15 cellular contexts compared by ENCODE assay signal in the genomic region with DNA sequence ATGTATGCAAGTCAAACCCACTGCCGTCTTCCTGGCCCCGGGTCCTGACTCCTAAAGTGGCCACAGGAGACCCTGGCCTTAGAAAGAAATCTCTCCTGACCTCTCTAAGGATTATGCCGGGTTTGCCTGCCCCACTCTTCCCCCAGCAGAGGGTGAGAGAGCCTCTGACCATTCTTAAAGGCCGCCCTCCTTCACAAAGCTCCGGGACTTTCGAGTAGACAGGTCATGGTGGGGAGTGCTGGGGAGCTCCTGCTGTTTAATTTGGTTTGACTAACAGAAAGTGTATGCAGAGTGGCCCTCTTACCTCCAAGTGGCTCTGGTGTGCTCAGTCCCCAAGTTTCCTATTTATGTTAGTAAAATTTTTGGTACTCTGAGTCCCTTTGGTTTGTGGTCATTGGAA.
DNase-seq lines count a peak whose midpoint lies in the region; ATAC-seq, FAIRE-seq and TF ChIP-seq lines count a peak whose summit lies in the region.
"Had no signal": no experiment of that assay in that cellular context is flagged by ENCODE, and none has a peak within 500 bp of the region (broad histone marks: within the 10 kb centered on the region; RNA-seq: fewer than 3 reads in every experiment).

No MANE protein-coding gene starts in this region.

- H4K5ac ChIP-seq in IMR-90 (ENCODE audit: low read depth, low read length), result no peak overlapping the region

- POLR2A ChIA-PET in A549 (lab: Yijun Ruan, JAX) (no interaction called here), IMR-90 (lab: Charles Lee; ENCODE audit: unreplicated experiment) (no interaction called here)

- no peaks in the 10 kb centered on the region for H3K4me1 ChIP-seq in A549
- H3K4me1 ChIP-seq in IMR-90 (ENCODE audit: control insufficient read depth, insufficient read depth, low read length), result no peaks in the 10 kb centered on the region
- no peaks in the 10 kb centered on the region for H3K4me1 ChIP-seq in hepatocyte (ENCODE audit: insufficient read depth)
- H3K4me1 ChIP-seq: HAP-1 had no signal

- H3K9me3 ChIP-seq in A549 (peaks cover 7% of the 10 kb centered on the region; the same call in 1 of the 3 replicates), IMR-90 (ENCODE audit: control insufficient read depth, insufficient read depth, low read length) (no peaks in the 10 kb centered on the region), hepatocyte (ENCODE audit: low read depth) (no peaks in the 10 kb centered on the region)
- H3K9me3 ChIP-seq: HAP-1, suprapubic skin had no signal

- ATAC-seq in A549 (peak; percentile 43 to 46; a peak in 4 of 6 replicates), GM19351 (IDR thresholded peaks at IDR 0.05; ENCODE audit: unreplicated experiment) (peak; percentile 11), IMR-90 (ENCODE audit: low read depth) (peak; percentile 54; the same call in 1 of the 2 replicates), HG03039 (IDR thresholded peaks at IDR 0.05; ENCODE audit: unreplicated experiment) (no peak), HG02981 (IDR thresholded peaks at IDR 0.05; ENCODE audit: unreplicated experiment) (no peak)

- no peaks in the 10 kb centered on the region for H4K20me1 ChIP-seq in IMR-90 (ENCODE audit: insufficient read depth, low read length)
- H4K20me1 ChIP-seq in hepatocyte (ENCODE audit: insufficient read depth, poor library complexity, severe bottlenecking), result no peaks in the 10 kb centered on the region

- TF ChIP-seq POLR2A in A549 (IDR thresholded peaks at IDR 0.05; ENCODE audit: low read length) (no peak), IMR-90 (IDR thresholded peaks at IDR 0.05; ENCODE audit: low read depth, low read length) (no peak)

- H3K4me3 ChIP-seq in A549 (no peak overlapping the region), IMR-90 (ENCODE audit: insufficient read depth, low read depth, low read length) (no peak overlapping the region), hepatocyte (no peak overlapping the region)
- H3K4me3 ChIP-seq: HAP-1, right atrium auricular region, suprapubic skin had no signal

- no peak overlapping the region for H2AK5ac ChIP-seq in IMR-90 (ENCODE audit: low read depth, low read length)

- no TSS peak for BruUV-seq in IMR-90 (replicated peaks; lab: Mats Ljungman, UMichigan)

- TF ChIP-seq EP300 in A549 (IDR thresholded peaks at IDR 0.05), result no peak

- H3K79me1 ChIP-seq in IMR-90 (ENCODE audit: low read depth in 1 of 2, low read length in 2 of 2), result no peaks in the 10 kb centered on the region

- H2BK120ac ChIP-seq in IMR-90 (ENCODE audit: low read depth, low read length), result no peak overlapping the region

- no peak overlapping the region for H3K23ac ChIP-seq in IMR-90 (ENCODE audit: low read depth, low read length)

- H3K18ac ChIP-seq in IMR-90 (ENCODE audit: low read depth, low read length), result no peak overlapping the region

- no peaks in the 10 kb centered on the region for H3K9me1 ChIP-seq in IMR-90 (ENCODE audit: insufficient read depth, low read length)

- H3K14ac ChIP-seq in IMR-90 (replicated peaks; ENCODE audit: low read depth, low read length), result no peak overlapping the region

- H3K36me3 ChIP-seq in IMR-90 (ENCODE audit: control insufficient read depth, insufficient read depth, low read length), result no peaks in the 10 kb centered on the region
- no peaks in the 10 kb centered on the region for H3K36me3 ChIP-seq in hepatocyte (replicated peaks; ENCODE audit: insufficient read depth, low read depth)
- H3K36me3 ChIP-seq: HAP-1, right atrium auricular region, suprapubic skin had no signal

- H3K79me2 ChIP-seq in hepatocyte, result no peaks in the 10 kb centered on the region

- no peak for FAIRE-seq in A549 (lab: Jason Lieb, UNC)
- FAIRE-seq: endothelial cell of umbilical vein had no signal

- H2BK15ac ChIP-seq in IMR-90 (ENCODE audit: low read depth, low read length), result no peak overlapping the region

- in situ Hi-C loops in IMR-90 (cut with MboI; ENCODE audit: low sequenced_read_pairs), result no loop called here

- dilution Hi-C loops in IMR-90 (cut with HindIII; ENCODE audit: low sequenced_read_pairs, unreplicated experiment), result no loop called here

- no peak overlapping the region for H2BK20ac ChIP-seq in IMR-90 (ENCODE audit: low read depth, low read length)

- H3K27ac ChIP-seq in A549 (0 out of 6 replicates have a peak overlapping the region, but pooled peaks of 1 of the 2 experiments have one; percentile 39), IMR-90 (ENCODE audit: insufficient read depth, low read length) (no peak overlapping the region), hepatocyte (no peak overlapping the region)
- H3K27ac ChIP-seq: right atrium auricular region, suprapubic skin had no signal

- intact Hi-C loops in IMR-90 (cut with micrococcal nuclease), result no loop called here

- no peak for TF ChIP-seq CTCF in A549 (IDR thresholded peaks at IDR 0.05)
- TF ChIP-seq CTCF in IMR-90 (conservative IDR thresholded peaks at IDR 0.05; ENCODE audit: low read depth, low read length), result no peak
- TF ChIP-seq CTCF in hepatocyte (IDR thresholded peaks at IDR 0.05; ENCODE audit: poor library complexity), result no peak
- no peak for TF ChIP-seq CTCF in GM20000 (IDR thresholded peaks at IDR 0.05; ENCODE audit: extremely low read depth, missing control alignments)

- no peak overlapping the region for H4K8ac ChIP-seq in IMR-90 (ENCODE audit: low read depth in 2 of 2, low read length in 2 of 2)

- 58% methylated on average over 6 of the region's 6 CpGs for WGBS in A549 (ENCODE audit: missing lambda C conversion rate)
- no CpG with 5 or more reads among the region's 6 CpGs for WGBS in IMR-90 (ENCODE audit: extremely low coverage in 2 of 2, insufficient read length in 1 of 2), 2 experiments
- 73% methylated on average over 6 of the region's 6 CpGs for WGBS in hepatocyte (ENCODE audit: low lambda C conversion rate, missing lambda C conversion rate)

- H2BK5ac ChIP-seq in IMR-90 (ENCODE audit: low read depth, low read length, poor library complexity, severe bottlenecking), result no peak overlapping the region

- DNase-seq in A549 (ENCODE audit: low read depth in 1 of 2, low spot score in 1 of 2) (no peak), IMR-90 (no peak), hepatocyte (ENCODE audit: low spot score) (no peak), NCI-H146 (lab: John Stamatoyannopoulos, UW) (no peak), GM20000 (ENCODE audit: low spot score) (no peak)
- DNase-seq: GF-D8, immature natural killer cell, NCI-H2171 treated with DMSO at 0.1 percent for 48 hours had no signal

- H2AFZ ChIP-seq in IMR-90 (replicated peaks; ENCODE audit: low read length, poor library complexity), result no peak overlapping the region
- peak overlapping the region; percentile 14 for H2AFZ ChIP-seq in hepatocyte

- no peak overlapping the region for H3K4ac ChIP-seq in IMR-90 (ENCODE audit: low read depth, low read length)

- H2AK9ac ChIP-seq in IMR-90 (replicated peaks; ENCODE audit: low read depth, low read length, poor library complexity), result no peak overlapping the region

- no peak overlapping the region for H4K91ac ChIP-seq in IMR-90 (ENCODE audit: insufficient read depth, low read depth, low read length)

- H3K27me3 ChIP-seq in IMR-90 (ENCODE audit: control insufficient read depth, insufficient read depth, low read length) (no peaks in the 10 kb centered on the region), hepatocyte (no peaks in the 10 kb centered on the region)
- H3K27me3 ChIP-seq: right atrium auricular region, suprapubic skin had no signal

- H3K56ac ChIP-seq in IMR-90 (ENCODE audit: extremely low read depth, insufficient read depth, low read length), result no peak overlapping the region

- no peaks in the 10 kb centered on the region for H3K9me2 ChIP-seq in hepatocyte (replicated peaks; ENCODE audit: insufficient read depth)

- CTCF ChIA-PET in A549 (lab: Yijun Ruan, JAX), result interaction anchor here (1.4 kb wide), 1 partner anchor 9 kb away, joined by 3 read pairs; no protein-coding TSS in a partner anchor
- CTCF ChIA-PET in IMR-90 (lab: Yijun Ruan, JAX), result no interaction called here

- H3K4me2 ChIP-seq in A549, result 0 out of 3 replicates have a peak overlapping the region, but pooled peaks have one; percentile 5
- no peak overlapping the region; the same call in 1 of the 2 replicates for H3K4me2 ChIP-seq in IMR-90 (ENCODE audit: low read depth, low read length)
- H3K4me2 ChIP-seq in hepatocyte, result no peak overlapping the region

- no peak for TF ChIP-seq RAD21 in A549 (conservative IDR thresholded peaks at IDR 0.05 in 1 of 2, IDR thresholded peaks at IDR 0.05 in 1 of 2)
- no peak for TF ChIP-seq RAD21 in IMR-90 (IDR thresholded peaks at IDR 0.05; ENCODE audit: low read length)

- H3K9ac ChIP-seq in IMR-90 (ENCODE audit: low read depth, low read length), result no peak overlapping the region

TF ChIP-seq in A549, 52 proteins besides CTCF, POLR2A, EP300 and RAD21 (continues in another document):
- no peak for TF ChIP-seq BCL3 (IDR thresholded peaks at IDR 0.05)
- TF ChIP-seq HOXB13 (CRISPR knock-in tag; IDR thresholded peaks at IDR 0.05; ENCODE audit: low read depth), result no peak
- no peak for TF ChIP-seq ZFP36 (IDR thresholded peaks at IDR 0.05; ENCODE audit: borderline replicate concordance, partially characterized antibody)
- no peak for TF ChIP-seq SMC3 (IDR thresholded peaks at IDR 0.05)

TF ChIP-seq in IMR-90, 13 proteins besides CTCF, POLR2A, EP300 and RAD21 (continues in another document):
- TF ChIP-seq CHD1 (IDR thresholded peaks at IDR 0.05; ENCODE audit: low read depth, low read length) (no peak), CEBPB (IDR thresholded peaks at IDR 0.05; ENCODE audit: low read depth, low read length) (no peak), ELK1 (IDR thresholded peaks at IDR 0.05; ENCODE audit: borderline replicate concordance, low read depth, low read length) (no peak), MXI1 (IDR thresholded peaks at IDR 0.05; ENCODE audit: borderline replicate concordance, low read depth, low read length) (no peak), RFX5 (IDR thresholded peaks at IDR 0.05; ENCODE audit: low read depth, low read length) (no peak), FOS (IDR thresholded peaks at IDR 0.05; ENCODE audit: low read depth, low read length) (no peak), BHLHE40 (IDR thresholded peaks at IDR 0.05; ENCODE audit: low read depth, low read length) (no peak), MAFK (IDR thresholded peaks at IDR 0.05; ENCODE audit: low read depth, low read length) (no peak), SMC3 (IDR thresholded peaks at IDR 0.05; ENCODE audit: low read depth, low read length) (no peak), NFE2L2 (IDR thresholded peaks at IDR 0.05; ENCODE audit: low read depth, low read length) (no peak), MAZ (IDR thresholded peaks at IDR 0.05; ENCODE audit: borderline replicate concordance, low read depth, low read length) (no peak)

Comparison
In these comparisons a context has a peak if more than half of its experiments do, and no peak if none do; other contexts are left out.
1. ATAC-seq: peak in A549 (2 of 2), GM19351 (single experiment) and IMR-90 (single experiment); none in HG03039 (single experiment) and HG02981 (single experiment).